12 cellular contexts compared by ENCODE assay signal in genomic region chr3:54822206-54822605, GRCh38.
A peak's percentile ranks its signal among the peaks of the same experiment; 100 is the strongest.
DNase-seq lines count a peak whose midpoint lies in the region; ATAC-seq and TF ChIP-seq lines count a peak whose summit lies in the region.
"Had no signal": no experiment of that assay in that cellular context is flagged by ENCODE, and none has a peak within 500 bp of the region (broad histone marks: within the 10 kb centered on the region; RNA-seq: fewer than 3 reads in every experiment).

No MANE protein-coding gene starts in this region.

- peaks cover 10% of the 10 kb centered on the region for H3K36me3 Mint-ChIP-seq in WTC11

- no peak overlapping the region for H3K4me3 ChIP-seq in fibroblast of the aortic adventitia (ENCODE audit: low read depth, low read length)
- H3K4me3 ChIP-seq: ovary had no signal

- H3K27me3 Mint-ChIP-seq in WTC11 (ENCODE audit: low read depth) = peaks cover 99% of the 10 kb centered on the region
- H3K27me3 Mint-ChIP-seq: T-helper 17 cell had no signal

- DNase-seq in G401 (ENCODE audit: low spot score) (peak; percentile 76), RPMI7951 (ENCODE audit: low read depth) (peak; percentile 66), fibroblast of the aortic adventitia (ENCODE audit: low read depth) (peak; percentile 73), putamen (ENCODE audit: low spot score) (peak; percentile 74), WTC11 (ENCODE audit: low spot score) (no peak), RWPE1 (ENCODE audit: low spot score) (no peak)
- DNase-seq: activated CD8-positive, alpha-beta memory T cell treated with anti-CD3 and anti-CD28 coated beads, Interleukin-2, amount 50 U/mL, for 4 hours; cortex of kidney; T-helper 17 cell had no signal

- POLR2A ChIA-PET in WTC11 (lab: Charles Lee) = no interaction called here
- POLR2A ChIA-PET in RWPE1 (lab: Yijun Ruan, JAX; ENCODE audit: low non-redundant PET) = no interaction called here

- H3K9me3 Mint-ChIP-seq in WTC11 = no peaks in the 10 kb centered on the region

- in situ Hi-C loops in G401 (cut with HindIII; ENCODE audit: low sequenced_read_pairs) = no loop called here

- peaks cover 22% of the 10 kb centered on the region for H3K4me1 Mint-ChIP-seq in WTC11
- H3K4me1 Mint-ChIP-seq: T-helper 17 cell had no signal

- no peak overlapping the region for H3K4me3 Mint-ChIP-seq in WTC11
- H3K4me3 Mint-ChIP-seq: T-helper 17 cell had no signal

- ATAC-seq in HG03565 (IDR thresholded peaks at IDR 0.05; ENCODE audit: unreplicated experiment) (no peak), WTC11 (no peak), SK-N-SH treated with all-trans-retinoic acid at 6 μM for 48 hours (no peak; the same call in 2 of the 3 replicates)
- ATAC-seq: T-helper 17 cell had no signal

- CTCF ChIA-PET in WTC11 (lab: Charles Lee) = interaction anchor here (3.9 kb wide), 1 partner anchor 8 kb away, joined by 22 read pairs; no protein-coding TSS in a partner anchor
- CTCF ChIA-PET in RWPE1 (lab: Yijun Ruan, JAX) = no interaction called here

- TF ChIP-seq CTCF in fibroblast of the aortic adventitia (IDR thresholded peaks at IDR 0.05; ENCODE audit: insufficient read depth, low read length) (no peak), WTC11 (IDR thresholded peaks at IDR 0.05) (no peak), RWPE1 (conservative IDR thresholded peaks at IDR 0.05; ENCODE audit: low read depth) (no peak)

- no peak overlapping the region for H3K27ac ChIP-seq in RWPE1
- H3K27ac ChIP-seq: ovary had no signal

- no peak overlapping the region for H3K27ac Mint-ChIP-seq in WTC11
- H3K27ac Mint-ChIP-seq: T-helper 17 cell had no signal

TF ChIP-seq in WTC11, 78 proteins besides CTCF, POLR2A, EP300 and RAD21 (continues in another document):
- TF ChIP-seq IRF2 (CRISPR knock-in tag; IDR thresholded peaks at IDR 0.05; ENCODE audit: borderline replicate concordance, low read depth) (no peak), NR1H2 (CRISPR knock-in tag; IDR thresholded peaks at IDR 0.05) (no peak), NR3C1 (CRISPR knock-in tag; conservative IDR thresholded peaks at IDR 0.05; ENCODE audit: low read depth) (no peak), E2F5 (CRISPR knock-in tag; IDR thresholded peaks at IDR 0.05) (no peak), TEAD4 (CRISPR knock-in tag; IDR thresholded peaks at IDR 0.05) (no peak), NFE2L1 (CRISPR knock-in tag; IDR thresholded peaks at IDR 0.05) (no peak), ATF2 (CRISPR knock-in tag; IDR thresholded peaks at IDR 0.05; ENCODE audit: borderline replicate concordance, low read depth) (no peak), ERG (CRISPR knock-in tag; IDR thresholded peaks at IDR 0.05) (no peak), ZNF512 (CRISPR knock-in tag; IDR thresholded peaks at IDR 0.05; ENCODE audit: borderline replicate concordance) (no peak)

TF ChIP-seq in SK-N-SH treated with all-trans-retinoic acid at 6 μM for 48 hours, 23 proteins besides CTCF, POLR2A, EP300 and RAD21:
- TF ChIP-seq POU6F1 (CRISPR knock-in tag; IDR thresholded peaks at IDR 0.05; ENCODE audit: borderline replicate concordance, low read depth) = no peak
- no peak for TF ChIP-seq OSR1 (CRISPR knock-in tag; IDR thresholded peaks at IDR 0.05)
- no peak for TF ChIP-seq GLIS3 (CRISPR knock-in tag; IDR thresholded peaks at IDR 0.05)
- no peak for TF ChIP-seq BACH2 (CRISPR knock-in tag; IDR thresholded peaks at IDR 0.05; ENCODE audit: borderline replicate concordance)
- TF ChIP-seq TCF4 (CRISPR knock-in tag; IDR thresholded peaks at IDR 0.05; ENCODE audit: borderline replicate concordance) = no peak
- TF ChIP-seq RARB (CRISPR knock-in tag; IDR thresholded peaks at IDR 0.05) = no peak
- TF ChIP-seq ARNTL (CRISPR knock-in tag; IDR thresholded peaks at IDR 0.05; ENCODE audit: borderline replicate concordance, low read depth) = no peak
- TF ChIP-seq ZC3H10 (CRISPR knock-in tag; IDR thresholded peaks at IDR 0.05) = no peak
- no peak for TF ChIP-seq ZNF70 (CRISPR knock-in tag; IDR thresholded peaks at IDR 0.05)
- TF ChIP-seq PATZ1 (CRISPR knock-in tag; IDR thresholded peaks at IDR 0.05; ENCODE audit: borderline replicate concordance) = no peak
- no peak for TF ChIP-seq ESRRG (CRISPR knock-in tag; IDR thresholded peaks at IDR 0.05)
- TF ChIP-seq PPARA (CRISPR knock-in tag; IDR thresholded peaks at IDR 0.05; ENCODE audit: borderline replicate concordance) = no peak
- TF ChIP-seq ZNF8 (CRISPR knock-in tag; IDR thresholded peaks at IDR 0.05) = no peak
- TF ChIP-seq ZNF565 (CRISPR knock-in tag; conservative IDR thresholded peaks at IDR 0.05; ENCODE audit: low read depth) = no peak

Comparison
In these comparisons a context has a peak if more than half of its experiments do, and no peak if none do; other contexts are left out.
1. DNase-seq: peak in G401 (single experiment), RPMI7951 (single experiment), fibroblast of the aortic adventitia (single experiment) and putamen (single experiment); none in WTC11 (single experiment) and RWPE1 (single experiment).